ENCODE assay signal across 15 cellular contexts in the genomic region with DNA sequence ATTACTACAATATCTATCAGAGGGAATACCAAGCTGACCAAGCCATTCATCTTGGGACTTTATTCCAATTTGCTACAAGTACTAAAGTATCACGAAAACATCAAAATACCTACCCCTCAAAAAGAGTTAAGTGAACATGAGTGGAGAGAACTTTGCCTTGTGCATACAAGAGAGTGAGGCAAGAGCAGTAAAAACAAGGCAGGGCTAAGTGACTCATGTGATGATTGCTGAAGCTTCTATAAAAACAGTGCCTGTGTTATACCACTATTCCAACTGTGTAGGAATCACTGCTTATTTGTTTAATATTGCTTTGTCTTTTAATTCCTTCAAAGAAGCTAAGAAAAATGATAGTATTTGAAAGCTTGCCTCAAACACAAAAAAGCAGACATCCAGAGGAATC.
A peak's percentile ranks its signal among the peaks of the same experiment; 100 is the strongest.
DNase-seq lines count a peak whose midpoint lies in the region; TF ChIP-seq lines count a peak whose summit lies in the region.
"Had no signal": no experiment of that assay in that cellular context is flagged by ENCODE, and none has a peak within 500 bp of the region (broad histone marks: within the 10 kb centered on the region; RNA-seq: fewer than 3 reads in every experiment).

No MANE protein-coding gene starts in this region.

- H3K4me1 ChIP-seq in hepatocyte (ENCODE audit: insufficient read depth): peaks cover 3% of the 10 kb centered on the region

- no peak overlapping the region for H3K4me2 ChIP-seq in hepatocyte

- no peak overlapping the region for H3K27ac Mint-ChIP-seq in mesothelial cell of epicardium
- H3K27ac Mint-ChIP-seq: activated naive CD4-positive, alpha-beta T cell treated with anti-CD3 and anti-CD28 coated beads for 36 hours; immature natural killer cell; stimulated activated memory B cell treated with anti-CD40 and anti-IgM and Interleukin-4, amounts not matched to agents 10 μg/mL and 1 μg/mL and 100 μg/mL, for 72 hours had no signal

- no peaks in the 10 kb centered on the region for H3K9me3 ChIP-seq in hepatocyte (ENCODE audit: low read depth)

- H3K27me3 ChIP-seq in hepatocyte: no peaks in the 10 kb centered on the region

- 71% methylated on average over 1 of the region's 1 CpG for WGBS in hepatocyte (ENCODE audit: low lambda C conversion rate, missing lambda C conversion rate)

- H4K20me1 ChIP-seq in hepatocyte (ENCODE audit: insufficient read depth, poor library complexity, severe bottlenecking): no peaks in the 10 kb centered on the region

- no peaks in the 10 kb centered on the region for H3K36me3 ChIP-seq in hepatocyte (replicated peaks; ENCODE audit: insufficient read depth, low read depth)

- TF ChIP-seq CTCF in astrocyte of the spinal cord (IDR thresholded peaks at IDR 0.05; ENCODE audit: low read depth, low read length) (no peak), hepatocyte (IDR thresholded peaks at IDR 0.05; ENCODE audit: poor library complexity) (no peak), mesothelial cell of epicardium (IDR thresholded peaks at IDR 0.05; ENCODE audit: unreplicated experiment) (no peak)

- no peaks in the 10 kb centered on the region for H3K9me2 ChIP-seq in hepatocyte (replicated peaks; ENCODE audit: insufficient read depth)

- no peaks in the 10 kb centered on the region for H3K9me3 Mint-ChIP-seq in mesothelial cell of epicardium
- H3K9me3 Mint-ChIP-seq: immature natural killer cell; neural crest cell; stimulated activated memory B cell treated with anti-CD40 and anti-IgM and Interleukin-4, amounts not matched to agents 10 μg/mL and 1 μg/mL and 100 μg/mL, for 72 hours had no signal

- H2AFZ ChIP-seq in hepatocyte: no peak overlapping the region

- no peak overlapping the region for H3K4me3 ChIP-seq in astrocyte of the spinal cord (ENCODE audit: low read depth, low read length)
- no peak overlapping the region for H3K4me3 ChIP-seq in hepatocyte

- no peaks in the 10 kb centered on the region for H3K4me1 Mint-ChIP-seq in mesothelial cell of epicardium
- H3K4me1 Mint-ChIP-seq: immature natural killer cell; neural crest cell; stimulated activated memory B cell treated with anti-CD40 and anti-IgM and Interleukin-4, amounts not matched to agents 10 μg/mL and 1 μg/mL and 100 μg/mL, for 72 hours had no signal

- DNase-seq in HCEC 1CT (peak; percentile 58), astrocyte of the spinal cord (ENCODE audit: low read depth, low spot score) (peak; percentile 74), hepatocyte (ENCODE audit: low spot score) (peak; percentile 65), smooth muscle cell of the brain vasculature (ENCODE audit: low read depth, low spot score) (peak; percentile 37), GM19238 (ENCODE audit: insufficient read length, low spot score) (no peak), MV-4-11 (lab: John Stamatoyannopoulos, UW) (no peak), mesothelial cell of epicardium (ENCODE audit: low spot score in 2 of 2, unreplicated experiment in 2 of 2) (no peak)
- DNase-seq: activated naive CD4-positive, alpha-beta T cell treated with anti-CD3 and anti-CD28 coated beads for 36 hours; effector CD4-positive, alpha-beta T cell; immature natural killer cell; NCI-H1048; NCI-H748 treated with DMSO at 0.1 percent for 48 hours; SW 1271 had no signal

- peak overlapping the region; percentile 50 for H3K27ac ChIP-seq in hepatocyte

- H3K36me3 Mint-ChIP-seq in mesothelial cell of epicardium: peaks cover 7% of the 10 kb centered on the region

- H3K4me3 Mint-ChIP-seq in mesothelial cell of epicardium: no peak overlapping the region
- H3K4me3 Mint-ChIP-seq: activated naive CD4-positive, alpha-beta T cell treated with anti-CD3 and anti-CD28 coated beads for 36 hours; immature natural killer cell; neural crest cell; stimulated activated memory B cell treated with anti-CD40 and anti-IgM and Interleukin-4, amounts not matched to agents 10 μg/mL and 1 μg/mL and 100 μg/mL, for 72 hours had no signal

- H3K27me3 Mint-ChIP-seq in mesothelial cell of epicardium (ENCODE audit: low read depth): no peaks in the 10 kb centered on the region
- H3K27me3 Mint-ChIP-seq: stimulated activated memory B cell treated with anti-CD40 and anti-IgM and Interleukin-4, amounts not matched to agents 10 μg/mL and 1 μg/mL and 100 μg/mL, for 72 hours had no signal

- H3K79me2 ChIP-seq in hepatocyte: no peaks in the 10 kb centered on the region

- in situ Hi-C loops in astrocyte of the spinal cord (cut with HindIII; ENCODE audit: low sequenced_read_pairs): no loop called here

Comparison
In these comparisons a context has a peak if more than half of its experiments do, and no peak if none do; other contexts are left out.
1. DNase-seq: peak in HCEC 1CT (single experiment), astrocyte of the spinal cord (single experiment), hepatocyte (single experiment) and smooth muscle cell of the brain vasculature (single experiment); none in GM19238 (single experiment), MV-4-11 (single experiment) and mesothelial cell of epicardium (0 of 2).